In the genomic region with DNA sequence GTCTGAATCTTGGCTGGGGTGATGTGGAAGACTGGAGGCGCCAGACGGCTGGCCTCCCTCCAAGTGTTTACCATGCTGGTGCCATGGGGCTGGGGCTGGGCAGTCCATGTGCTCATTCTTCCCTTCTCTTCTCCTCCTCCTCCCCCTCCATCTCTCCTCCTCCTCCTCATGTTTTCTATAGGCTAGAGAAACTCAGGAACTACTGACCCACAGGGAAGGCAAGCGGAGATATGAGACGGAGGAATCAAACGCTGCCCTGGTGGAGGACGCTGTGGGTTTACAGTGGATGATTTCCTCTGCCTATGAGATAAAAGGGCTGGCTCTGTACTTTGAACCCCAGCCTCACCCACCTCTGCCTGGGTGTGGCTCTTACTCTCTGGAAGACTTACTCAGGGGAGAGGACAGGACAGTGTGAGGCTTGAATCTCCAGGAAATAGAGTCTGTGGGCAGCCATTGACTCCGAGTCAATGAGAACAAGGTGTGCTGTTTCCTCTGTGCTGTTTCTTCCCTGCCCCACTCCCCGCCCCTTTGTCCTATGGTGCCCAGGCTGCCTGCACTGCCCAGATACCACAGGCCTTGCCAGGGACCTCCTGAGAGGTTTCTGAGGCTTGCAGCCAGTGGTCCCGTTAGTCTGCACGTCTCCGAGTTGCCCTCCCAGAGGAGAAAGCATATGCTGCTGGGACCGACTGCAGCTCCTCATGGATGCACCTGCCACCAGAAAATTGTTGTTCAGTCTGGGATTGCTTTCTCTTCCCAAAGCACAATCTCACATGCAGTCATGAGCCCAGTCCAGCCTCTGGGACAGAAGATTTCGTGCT, we compare ENCODE assay signal across 11 cellular contexts.
A peak's percentile ranks its signal among the peaks of the same experiment; 100 is the strongest.
DNase-seq lines count a peak whose midpoint lies in the region; ATAC-seq, FAIRE-seq and TF ChIP-seq lines count a peak whose summit lies in the region.
"Had no signal": no experiment of that assay in that cellular context is flagged by ENCODE, and none has a peak within 500 bp of the region (broad histone marks: within the 10 kb centered on the region; RNA-seq: fewer than 3 reads in every experiment).

No MANE protein-coding gene starts in this region.

- no peaks in the 10 kb centered on the region for H3K9me3 Mint-ChIP-seq in activated CD4-positive, alpha-beta T cell treated with anti-CD3 and anti-CD28 coated beads for 36 hours (ENCODE audit: low read depth)

- WGBS in small intestine, 3 donors: 14 to 67% (median 25%) methylated on average over 13 of the region's 13 CpGs
- WGBS in smooth muscle cell (ENCODE audit: low lambda C conversion rate): 70% methylated on average over 13 of the region's 13 CpGs

- peaks cover 5% of the 10 kb centered on the region for H3F3A ChIP-seq in smooth muscle cell (ENCODE audit: low read depth)

- peak; percentile 33 for ATAC-seq in activated CD4-positive, alpha-beta T cell treated with anti-CD3 and anti-CD28 coated beads for 36 hours
- no peak for ATAC-seq in GM21447 (IDR thresholded peaks at IDR 0.05; ENCODE audit: unreplicated experiment)

- POLR2A ChIA-PET in activated CD4-positive, alpha-beta T cell treated with anti-CD3 and anti-CD28 coated beads for 36 hours (lab: Charles Lee): interaction anchor here (0.5 kb wide), 1 partner anchor 210 kb away, joined by 5 read pairs; no protein-coding TSS in a partner anchor

- H3K36me3 Mint-ChIP-seq in activated CD4-positive, alpha-beta T cell treated with anti-CD3 and anti-CD28 coated beads for 36 hours (ENCODE audit: low read depth): no peaks in the 10 kb centered on the region

- peaks cover 2% of the 10 kb centered on the region for H3K27me3 Mint-ChIP-seq in activated CD4-positive, alpha-beta T cell treated with anti-CD3 and anti-CD28 coated beads for 36 hours

- TF ChIP-seq CTCF in smooth muscle cell (IDR thresholded peaks at IDR 0.05; ENCODE audit: borderline replicate concordance, insufficient read depth, poor library complexity, severe bottlenecking): no peak

- H3K4me1 ChIP-seq in small intestine (ENCODE audit: control insufficient read depth in 2 of 2, insufficient read depth in 1 of 2, low read depth in 1 of 2, low read length in 1 of 2): peaks cover 0 to 16% of the 10 kb centered on the region in 2 donors
- H3K4me1 ChIP-seq in smooth muscle cell (ENCODE audit: low read depth): no peaks in the 10 kb centered on the region

- H3K4me1 Mint-ChIP-seq in activated CD4-positive, alpha-beta T cell treated with anti-CD3 and anti-CD28 coated beads for 36 hours: peaks cover 20% of the 10 kb centered on the region

- H3K9ac ChIP-seq in smooth muscle cell (ENCODE audit: low read depth): no peak overlapping the region
- H3K9ac ChIP-seq: KMS-11 had no signal

- H3K79me2 ChIP-seq in smooth muscle cell (ENCODE audit: low read depth): no peaks in the 10 kb centered on the region

- H3K27ac Mint-ChIP-seq in activated CD4-positive, alpha-beta T cell treated with anti-CD3 and anti-CD28 coated beads for 36 hours: peak overlapping the region; percentile 43

- H3K27me3 ChIP-seq in small intestine (ENCODE audit: control insufficient read depth in 2 of 2, insufficient read depth in 2 of 2, low read length in 2 of 2): no peaks in the 10 kb centered on the region
- H3K27me3 ChIP-seq in smooth muscle cell (ENCODE audit: low read depth): no peaks in the 10 kb centered on the region

- FAIRE-seq in small intestine (lab: Jason Lieb, UNC): no peak
- FAIRE-seq: colon had no signal

- no peak for DNase-seq in activated CD4-positive, alpha-beta T cell treated with anti-CD3 and anti-CD28 coated beads for 36 hours
- no peak for DNase-seq in activated CD4-positive, alpha-beta T cell treated with anti-CD3 and anti-CD28 coated beads, Interleukin-2, amount 50 U/mL, for 1 hour
- DNase-seq in NCI-H1694 (lab: John Stamatoyannopoulos, UW): peak; percentile 94
- peak; percentile 87 for DNase-seq in cerebellar cortex (ENCODE audit: low spot score)
- DNase-seq in small intestine: peak; percentile 99
- no peak for DNase-seq in smooth muscle cell (lab: John Stamatoyannopoulos, UW; ENCODE audit: unreplicated experiment)
- no peak for DNase-seq in cortex of kidney (lab: John Stamatoyannopoulos, UW)
- DNase-seq: ACHN had no signal

- no peak overlapping the region for H3K4me2 ChIP-seq in smooth muscle cell
- H3K4me2 ChIP-seq: KMS-11 had no signal

- H3K4me3 ChIP-seq in small intestine (ENCODE audit: low read depth in 1 of 2, low read length in 2 of 2) (no peak overlapping the region), smooth muscle cell (no peak overlapping the region)

- H3K27ac ChIP-seq in small intestine (ENCODE audit: low read depth in 1 of 2, low read length in 1 of 2): peak overlapping the region; percentile 95 to 98
- H3K27ac ChIP-seq in smooth muscle cell (ENCODE audit: low read depth): no peak overlapping the region
- H3K27ac ChIP-seq: KMS-11 had no signal

- CTCF ChIA-PET in activated CD4-positive, alpha-beta T cell treated with anti-CD3 and anti-CD28 coated beads for 36 hours (lab: Charles Lee): interaction anchor here (1.3 kb wide), 1 partner anchor 18 kb away, joined by 6 read pairs; no protein-coding TSS in a partner anchor

- no peaks in the 10 kb centered on the region for H3K36me3 ChIP-seq in small intestine (ENCODE audit: control insufficient read depth in 2 of 2, insufficient read depth in 2 of 2, low read length in 2 of 2)
- no peaks in the 10 kb centered on the region for H3K36me3 ChIP-seq in smooth muscle cell (ENCODE audit: low read depth)

- no peak overlapping the region for H2AFZ ChIP-seq in smooth muscle cell (ENCODE audit: low read depth)

- intact Hi-C loops in activated CD4-positive, alpha-beta T cell treated with anti-CD3 and anti-CD28 coated beads for 36 hours (cut with DNase I, micrococcal nuclease): no loop called here

- H3K9me3 ChIP-seq in small intestine (ENCODE audit: control insufficient read depth, low read depth): no peaks in the 10 kb centered on the region
- no peaks in the 10 kb centered on the region for H3K9me3 ChIP-seq in smooth muscle cell (replicated peaks; ENCODE audit: low read depth)

- H4K20me1 ChIP-seq in smooth muscle cell (ENCODE audit: low read depth): no peaks in the 10 kb centered on the region

- no peak overlapping the region for H3K4me3 Mint-ChIP-seq in activated CD4-positive, alpha-beta T cell treated with anti-CD3 and anti-CD28 coated beads for 36 hours

Comparison
In these comparisons a context has a peak if more than half of its experiments do, and no peak if none do; other contexts are left out.
1. DNase-seq: peak in NCI-H1694 (single experiment), cerebellar cortex (single experiment) and small intestine (single experiment); none in activated CD4-positive, alpha-beta T cell treated with anti-CD3 and anti-CD28 coated beads for 36 hours (single experiment), activated CD4-positive, alpha-beta T cell treated with anti-CD3 and anti-CD28 coated beads, Interleukin-2, amount 50 U/mL, for 1 hour (single experiment), smooth muscle cell (single experiment) and cortex of kidney (single experiment).